In genomic region chr1:158830904-158831507, GRCh38 we compare ENCODE assay signal across 3 cellular contexts.
A peak's percentile ranks its signal among the peaks of the same experiment; 100 is the strongest.
TF ChIP-seq lines count a peak whose summit lies in the region.

Gene MNDA (plus strand): TSS chr1:158831351. CDS start chr1:158842154, 10,803 bp downstream.

TF ChIP-seq in K562, 482 proteins besides CTCF, POLR2A, EP300 and RAD21:
- no peak for TF ChIP-seq KLF13 (tag; IDR thresholded peaks at IDR 0.05; ENCODE audit: borderline replicate concordance, low read depth)
- TF ChIP-seq NR1H2 (CRISPR knock-in tag; IDR thresholded peaks at IDR 0.05), result no peak
- no peak for TF ChIP-seq HNRNPL (IDR thresholded peaks at IDR 0.05; ENCODE audit: low read depth, low read length)
- no peak for TF ChIP-seq ZFX (CRISPR knock-in tag; IDR thresholded peaks at IDR 0.05)
- no peak for TF ChIP-seq POLR2B (IDR thresholded peaks at IDR 0.05; ENCODE audit: low read depth, partially characterized antibody)
- TF ChIP-seq CBX8 (IDR thresholded peaks at IDR 0.05; ENCODE audit: borderline replicate concordance, extremely low read depth, low read depth, low read length, poor library complexity, severe bottlenecking), result no peak
- TF ChIP-seq WHSC1 (IDR thresholded peaks at IDR 0.05; ENCODE audit: low read length), result no peak
- peak; percentile 59; the same call in 1 of the 2 replicates for TF ChIP-seq SPI1 (IDR thresholded peaks at IDR 0.05; ENCODE audit: borderline replicate concordance, low read depth, low read length)
- 0 out of 2 replicates have a peak, but pooled peaks have one; percentile 17 for TF ChIP-seq CEBPB (tag; IDR thresholded peaks at IDR 0.05)
- TF ChIP-seq RBFOX2 (IDR thresholded peaks at IDR 0.05; ENCODE audit: low read depth, low read length), result no peak
- no peak for TF ChIP-seq EZH2 (IDR thresholded peaks at IDR 0.05; ENCODE audit: borderline replicate concordance, low read depth, low read length)
- TF ChIP-seq PTBP1 (IDR thresholded peaks at IDR 0.05; ENCODE audit: low read depth, low read length), result no peak

TF ChIP-seq in SK-N-SH treated with all-trans-retinoic acid at 6 μM for 48 hours, 23 proteins besides CTCF, POLR2A, EP300 and RAD21:
- TF ChIP-seq ISL1 (CRISPR knock-in tag; IDR thresholded peaks at IDR 0.05) (no peak), TOX (CRISPR knock-in tag; IDR thresholded peaks at IDR 0.05; ENCODE audit: borderline replicate concordance) (no peak), ZFP3 (CRISPR knock-in tag; IDR thresholded peaks at IDR 0.05) (no peak), PPARA (CRISPR knock-in tag; IDR thresholded peaks at IDR 0.05; ENCODE audit: borderline replicate concordance) (no peak), OSR1 (CRISPR knock-in tag; IDR thresholded peaks at IDR 0.05) (no peak), ZNF565 (CRISPR knock-in tag; conservative IDR thresholded peaks at IDR 0.05; ENCODE audit: low read depth) (no peak), SNAI2 (CRISPR knock-in tag; IDR thresholded peaks at IDR 0.05) (no peak), POU6F1 (CRISPR knock-in tag; IDR thresholded peaks at IDR 0.05; ENCODE audit: borderline replicate concordance, low read depth) (no peak), ZFP30 (CRISPR knock-in tag; IDR thresholded peaks at IDR 0.05) (no peak), TSHZ2 (CRISPR knock-in tag; IDR thresholded peaks at IDR 0.05) (no peak), CSDC2 (CRISPR knock-in tag; IDR thresholded peaks at IDR 0.05) (no peak), RARB (CRISPR knock-in tag; IDR thresholded peaks at IDR 0.05) (no peak), ZNF70 (CRISPR knock-in tag; IDR thresholded peaks at IDR 0.05) (no peak), ZNF8 (CRISPR knock-in tag; IDR thresholded peaks at IDR 0.05) (no peak), ARNTL (CRISPR knock-in tag; IDR thresholded peaks at IDR 0.05; ENCODE audit: borderline replicate concordance, low read depth) (no peak)
- TF ChIP-seq, protein P1, sequence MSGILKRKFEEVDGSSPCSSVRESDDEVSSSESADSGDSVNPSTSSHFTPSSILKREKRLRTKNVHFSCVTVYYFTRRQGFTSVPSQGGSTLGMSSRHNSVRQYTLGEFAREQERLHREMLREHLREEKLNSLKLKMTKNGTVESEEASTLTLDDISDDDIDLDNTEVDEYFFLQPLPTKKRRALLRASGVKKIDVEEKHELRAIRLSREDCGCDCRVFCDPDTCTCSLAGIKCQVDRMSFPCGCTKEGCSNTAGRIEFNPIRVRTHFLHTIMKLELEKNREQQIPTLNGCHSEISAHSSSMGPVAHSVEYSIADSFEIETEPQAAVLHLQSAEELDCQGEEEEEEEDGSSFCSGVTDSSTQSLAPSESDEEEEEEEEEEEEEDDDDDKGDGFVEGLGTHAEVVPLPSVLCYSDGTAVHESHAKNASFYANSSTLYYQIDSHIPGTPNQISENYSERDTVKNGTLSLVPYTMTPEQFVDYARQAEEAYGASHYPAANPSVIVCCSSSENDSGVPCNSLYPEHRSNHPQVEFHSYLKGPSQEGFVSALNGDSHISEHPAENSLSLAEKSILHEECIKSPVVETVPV (CRISPR knock-in tag; IDR thresholded peaks at IDR 0.05), result no peak

TF ChIP-seq in GM23338, 12 proteins besides CTCF, POLR2A, EP300 and RAD21:
- no peak for TF ChIP-seq ZNF331 (CRISPR knock-in tag; IDR thresholded peaks at IDR 0.05; ENCODE audit: low read depth)
- no peak for TF ChIP-seq POLR2AphosphoS5 (IDR thresholded peaks at IDR 0.05; ENCODE audit: low read depth)
- TF ChIP-seq CREB1 (CRISPR knock-in tag; IDR thresholded peaks at IDR 0.05; ENCODE audit: low read depth), result no peak
